8 cellular contexts compared by ENCODE assay signal in genomic region chr3:168624195-168624594, GRCh38.
"Had no signal": no experiment of that assay in that cellular context is flagged by ENCODE, and none has a peak within 500 bp of the region (broad histone marks: within the 10 kb centered on the region; RNA-seq: fewer than 3 reads in every experiment).

No MANE protein-coding gene starts in this region.

- H3K27ac ChIP-seq: GM23248 had no signal

- H3K36me3 ChIP-seq: HAP-1 had no signal

- DNase-seq: GM23248, GOT3, H7, HFFc6, KBM-7 had no signal

- H3K27me3 Mint-ChIP-seq: IgD-negative memory B cell had no signal

- H2AFZ ChIP-seq: GM23248 had no signal

- H3K36me3 Mint-ChIP-seq: IgD-negative memory B cell had no signal

- H3K4me3 ChIP-seq: GM23248, HAP-1 had no signal

- H3K9ac ChIP-seq: GM23248 had no signal

- H3K9me3 ChIP-seq: HAP-1 had no signal

- H3K4me3 Mint-ChIP-seq: HFFc6 had no signal

- H3K4me1 Mint-ChIP-seq: IgD-negative memory B cell had no signal

- H3K9me3 Mint-ChIP-seq: IgD-negative memory B cell had no signal

- H3K27ac Mint-ChIP-seq: HFFc6 had no signal

- FAIRE-seq: HTR-8/SVneo had no signal
